Comparison of ENCODE assay signal across 9 cellular contexts in the genomic region with DNA sequence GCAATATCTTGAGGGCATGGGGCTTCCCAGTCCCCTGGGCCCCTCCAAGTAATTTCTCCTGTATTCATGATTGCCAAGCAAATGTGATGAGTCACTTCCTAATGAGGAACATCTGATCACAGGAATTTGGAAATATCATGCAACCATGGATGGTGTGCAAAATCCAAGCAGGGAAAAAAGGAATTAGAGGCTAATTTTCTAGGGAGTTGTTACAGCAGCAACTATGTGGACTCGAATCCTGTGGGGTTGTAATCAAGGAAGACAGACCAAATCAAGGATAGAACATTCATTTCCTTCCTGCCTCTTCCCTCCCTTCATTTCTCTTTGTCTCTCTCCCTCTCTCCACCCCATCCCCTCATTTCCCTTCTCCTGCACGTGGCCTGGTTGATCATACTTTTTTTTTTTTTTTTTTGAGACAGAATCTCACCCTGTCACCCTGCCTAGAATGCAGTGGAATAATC. TPM values are rescaled to one million over a fixed set of nuclear protein-coding genes. Genes with fewer than 3 reads are reported as not detected.
A peak's percentile ranks its signal among the peaks of the same experiment; 100 is the strongest.
DNase-seq lines count a peak whose midpoint lies in the region; ATAC-seq and TF ChIP-seq lines count a peak whose summit lies in the region.
"Had no signal": no experiment of that assay in that cellular context is flagged by ENCODE, and none has a peak within 500 bp of the region (broad histone marks: within the 10 kb centered on the region; RNA-seq: fewer than 3 reads in every experiment).

No MANE protein-coding gene starts in this region.

- no peak for ATAC-seq in HG03097 (IDR thresholded peaks at IDR 0.05; ENCODE audit: low FRiP score, unreplicated experiment)
- no peak for ATAC-seq in upper lobe of right lung
- no peak for ATAC-seq in HG02973 (IDR thresholded peaks at IDR 0.05; ENCODE audit: unreplicated experiment)

- no peaks in the 10 kb centered on the region for H3K9me3 ChIP-seq in upper lobe of right lung

- TF ChIP-seq CTCF in upper lobe of right lung (IDR thresholded peaks at IDR 0.05), result no peak

- no peaks in the 10 kb centered on the region for H3K27me3 ChIP-seq in upper lobe of right lung
- H3K27me3 ChIP-seq: dorsolateral prefrontal cortex had no signal

- no peaks in the 10 kb centered on the region for H3K36me3 ChIP-seq in upper lobe of right lung

- intact Hi-C loops in upper lobe of right lung (cut with DNase I), result no loop called here

- no peak overlapping the region for H3K4me3 ChIP-seq in upper lobe of right lung
- H3K4me3 ChIP-seq: dorsolateral prefrontal cortex had no signal

- no peak overlapping the region for H3K27ac ChIP-seq in upper lobe of right lung
- H3K27ac ChIP-seq: dorsolateral prefrontal cortex had no signal

- peaks cover 13% of the 10 kb centered on the region for H3K4me1 ChIP-seq in upper lobe of right lung

- DNase-seq in Daoy (ENCODE audit: low read depth) (peak; percentile 75), SW480 (ENCODE audit: low spot score) (peak; percentile 46), kidney tubule cell (ENCODE audit: low spot score) (peak; percentile 33), upper lobe of right lung (no peak)
- DNase-seq: activated CD4-positive, alpha-beta T cell treated with anti-CD3 and anti-CD28 coated beads, Interleukin-2, amount 50 U/mL, for 1 hour; dorsolateral prefrontal cortex; NCI-H774 had no signal

RNA-seq across cellular contexts. Expression of a gene that starts 23.9 kb away (rescaled TPM):
- 16.9 and 19.1 TPM in 2 replicates for total RNA-seq in Daoy (2014; rRNA removed; shearing (Covaris generic))
- 36.0 TPM for total RNA-seq in upper lobe of right lung

RNA-seq across cellular contexts. Expression of a gene that starts 31.4 kb away (rescaled TPM):
- 0.06 TPM in 1 of 2 replicates, not detected in the other for total RNA-seq in Daoy (2014; rRNA removed; shearing (Covaris generic))
- total RNA-seq in upper lobe of right lung, result 0.55 TPM

RNA-seq across cellular contexts. Expression of a gene that starts 36.1 kb away (rescaled TPM):
- 36.6 and 47.4 TPM in 2 replicates for total RNA-seq in Daoy (2014; rRNA removed; shearing (Covaris generic))
- total RNA-seq in upper lobe of right lung, result 51.8 TPM

RNA-seq across cellular contexts. Expression of a gene that starts 51.0 kb away (rescaled TPM):
- 1.6 TPM in 1 of 2 replicates, not detected in the other for total RNA-seq in Daoy (2014; rRNA removed; shearing (Covaris generic))
- total RNA-seq in upper lobe of right lung, result 1.8 TPM

RNA-seq across cellular contexts. Expression of a gene that starts 58.6 kb away (rescaled TPM):
- total RNA-seq in Daoy (2014; rRNA removed; shearing (Covaris generic)), result 0.80 and 5.3 TPM in 2 replicates
- 6.4 TPM for total RNA-seq in upper lobe of right lung
